8 cellular contexts compared by ENCODE assay signal in the genomic region with DNA sequence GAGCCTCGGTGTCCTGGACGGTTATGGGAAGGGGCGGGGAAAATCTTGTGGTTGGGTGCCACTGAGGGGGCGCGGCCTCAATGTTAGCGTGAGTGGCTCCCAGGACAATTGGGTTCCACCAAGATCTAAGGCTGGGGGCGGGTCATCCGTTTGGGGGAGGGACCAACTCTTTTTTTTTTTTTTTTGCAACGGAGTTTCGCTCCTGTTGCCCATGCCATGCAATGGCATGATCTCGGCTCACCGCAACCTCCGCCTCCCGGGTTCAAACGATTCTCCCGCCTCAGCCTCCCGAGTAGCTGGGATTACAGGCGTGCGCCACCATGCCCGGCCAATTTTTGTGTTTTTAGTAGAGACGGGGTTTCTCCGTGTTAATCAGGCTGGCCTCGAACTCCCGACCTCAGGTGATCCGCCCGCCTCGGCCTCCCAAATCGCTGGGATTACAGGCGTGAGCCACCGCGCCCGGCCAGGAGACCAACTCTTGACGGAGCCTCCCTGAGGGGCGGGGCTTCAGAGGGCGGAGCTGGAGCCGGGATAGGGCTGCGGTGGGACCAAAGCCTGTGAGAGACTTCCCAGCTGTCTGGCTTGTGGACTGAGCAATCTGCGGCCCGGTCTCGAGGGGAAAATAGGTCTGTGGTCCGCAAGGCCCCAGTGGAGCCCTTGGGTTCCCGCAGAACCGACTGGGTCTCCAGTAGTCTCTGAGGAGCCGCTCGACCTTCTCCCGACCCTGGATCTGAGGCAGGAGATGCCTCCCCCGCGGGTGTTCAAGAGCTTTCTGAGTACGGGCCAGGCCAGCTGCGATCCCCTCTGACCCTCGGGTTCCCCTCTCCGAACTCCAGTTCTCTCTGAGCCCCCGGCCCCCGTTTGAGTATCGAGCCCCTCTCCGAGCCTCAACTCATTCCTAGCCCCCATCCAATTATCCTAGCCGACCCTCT. TPM values are rescaled to one million over a fixed set of nuclear protein-coding genes. Genes with fewer than 3 reads are reported as not detected.
DNase-seq lines count a peak whose midpoint lies in the region; ATAC-seq and TF ChIP-seq lines count a peak whose summit lies in the region.

No MANE protein-coding gene starts in this region.

- TF ChIP-seq EP300 in tibial nerve (IDR thresholded peaks at IDR 0.05) = no peak

- H3K36me3 Mint-ChIP-seq in activated T-cell treated with anti-CD3 and anti-CD28 coated beads, Interleukin-2, amount 50 U/mL, for 72 hours (ENCODE audit: insufficient read depth in 2 of 2) = peaks cover 0 to 2% of the 10 kb centered on the region in 2 donors
- no peaks in the 10 kb centered on the region for H3K36me3 Mint-ChIP-seq in natural killer cell

- H3K4me1 Mint-ChIP-seq in activated T-cell treated with anti-CD3 and anti-CD28 coated beads, Interleukin-2, amount 50 U/mL, for 72 hours (ENCODE audit: low read depth) = peaks cover 64% of the 10 kb centered on the region
- H3K4me1 Mint-ChIP-seq in natural killer cell = peaks cover 27 to 45% of the 10 kb centered on the region in 2 donors

- peaks cover 0 to 10% (median 0%) of the 10 kb centered on the region in 3 donors for H3K36me3 ChIP-seq in tibial nerve

- TF ChIP-seq CTCF in natural killer cell (IDR thresholded peaks at IDR 0.05) (no peak), tibial nerve (IDR thresholded peaks at IDR 0.05) (no peak)

- DNase-seq in EH (ENCODE audit: low read depth) (peak; percentile 100), NOMO-1 treated with DMSO at 0.1 percent for 48 hours (lab: John Stamatoyannopoulos, UW; ENCODE audit: unreplicated experiment) (peak; percentile 29), fibroblast of the conjunctiva (ENCODE audit: low read depth) (peak; percentile 60), natural killer cell (peak; percentile 54), tibial nerve (ENCODE audit: low spot score in 2 of 2) (peak; percentile 74 to 75)
- DNase-seq in activated T-cell treated with anti-CD3 and anti-CD28 coated beads, Interleukin-2, amount 50 U/mL, for 72 hours = peak; percentile 62 to 99

- intact Hi-C loops in natural killer cell (cut with micrococcal nuclease) = loop anchor here (1.0 to 10.0 kb wide), 6 partner anchors 48 to 362 kb away; partner anchors contain the start of genes CPNE1, ERGIC3, RBM12 and RBM39

- peak overlapping the region; percentile 28 to 94 (median 84) for H3K27ac ChIP-seq in tibial nerve

- H3K9me3 Mint-ChIP-seq in activated T-cell treated with anti-CD3 and anti-CD28 coated beads, Interleukin-2, amount 50 U/mL, for 72 hours = no peaks in the 10 kb centered on the region
- no peaks in the 10 kb centered on the region for H3K9me3 Mint-ChIP-seq in natural killer cell

- WGBS in tibial nerve, 2 donors = 5 to 6% methylated on average over 39 to 54 of the region's 57 CpGs

- peak overlapping the region; percentile 55 to 75 (median 64) for H3K4me3 ChIP-seq in tibial nerve

- H3K27me3 ChIP-seq in tibial nerve = no peaks in the 10 kb centered on the region

- peak overlapping the region; percentile 80 to 86 for H3K4me3 Mint-ChIP-seq in activated T-cell treated with anti-CD3 and anti-CD28 coated beads, Interleukin-2, amount 50 U/mL, for 72 hours
- H3K4me3 Mint-ChIP-seq in natural killer cell = peak overlapping the region; percentile 86

- peaks cover 0 to 41% (median 27%) of the 10 kb centered on the region in 4 donors for H3K4me1 ChIP-seq in tibial nerve

- peak overlapping the region; percentile 84 for H3K27ac Mint-ChIP-seq in activated T-cell treated with anti-CD3 and anti-CD28 coated beads, Interleukin-2, amount 50 U/mL, for 72 hours
- H3K27ac Mint-ChIP-seq in natural killer cell = peak overlapping the region; percentile 99

- peak; percentile 22 for ATAC-seq in HG03108 (IDR thresholded peaks at IDR 0.05; ENCODE audit: unreplicated experiment)
- ATAC-seq in activated T-cell treated with anti-CD3 and anti-CD28 coated beads, Interleukin-2, amount 50 U/mL, for 72 hours (replicated peaks in 1 of 2) = no peak
- no peak for ATAC-seq in natural killer cell
- no peak for ATAC-seq in GM18861 (IDR thresholded peaks at IDR 0.05; ENCODE audit: unreplicated experiment)

- no peaks in the 10 kb centered on the region for H3K27me3 Mint-ChIP-seq in activated T-cell treated with anti-CD3 and anti-CD28 coated beads, Interleukin-2, amount 50 U/mL, for 72 hours (ENCODE audit: low read depth)
- peaks cover 0 to 3% of the 10 kb centered on the region in 2 donors for H3K27me3 Mint-ChIP-seq in natural killer cell (ENCODE audit: low read depth in 2 of 2)

- H3K9me3 ChIP-seq in tibial nerve = no peaks in the 10 kb centered on the region

- TF ChIP-seq POLR2A in tibial nerve (IDR thresholded peaks at IDR 0.05) = peak in 1 of 2 donors; percentile 57

RNA-seq across cellular contexts. Expression of gene SPAG4, which starts 1.1 kb away (rescaled TPM):
- total RNA-seq in activated T-cell treated with anti-CD3 and anti-CD28 coated beads, Interleukin-2, amount 50 U/mL, for 72 hours = 1 to 10 TPM; 8.7 to 9.8 TPM
- total RNA-seq in natural killer cell (10 to 100 TPM; 11.2 to 16.2 (median 11.9) TPM), tibial nerve (1 to 10 TPM; 1.3 to 5.7 (median 2.6) TPM)

RNA-seq across cellular contexts. Expression of gene CPNE1, which starts 48.0 kb away (rescaled TPM):
- 100 to 1,000 TPM; 459 to 512 TPM for total RNA-seq in activated T-cell treated with anti-CD3 and anti-CD28 coated beads, Interleukin-2, amount 50 U/mL, for 72 hours
- total RNA-seq in natural killer cell = 100 to 1,000 TPM; 298 to 342 (median 334) TPM
- total RNA-seq in tibial nerve = 100 to 1,000 TPM; 116 to 151 (median 144) TPM

RNA-seq across cellular contexts. Expression of gene RBM12, which starts 48.0 kb away (rescaled TPM):
- 10 to 100 TPM; 71.1 to 92.4 TPM for total RNA-seq in activated T-cell treated with anti-CD3 and anti-CD28 coated beads, Interleukin-2, amount 50 U/mL, for 72 hours
- total RNA-seq in natural killer cell (100 to 1,000 TPM in 1 of 3 donors, 10 to 100 TPM in 2; 80.9 to 112 (median 89.4) TPM), tibial nerve (10 to 100 TPM; 24.9 to 35.0 (median 30.8) TPM)

Comparison
In these comparisons a context has a peak if more than half of its experiments do, and no peak if none do; other contexts are left out.
1. DNase-seq: peak in every context shown above with its lines; median percentile 100 in EH; 80 in activated T-cell treated with anti-CD3 and anti-CD28 coated beads, Interleukin-2, amount 50 U/mL, for 72 hours; 74 in tibial nerve; 60 in fibroblast of the conjunctiva; 54 in natural killer cell; 29 in NOMO-1 treated with DMSO at 0.1 percent for 48 hours.